Comparison of ENCODE assay signal across 30 cellular contexts in the genomic region with DNA sequence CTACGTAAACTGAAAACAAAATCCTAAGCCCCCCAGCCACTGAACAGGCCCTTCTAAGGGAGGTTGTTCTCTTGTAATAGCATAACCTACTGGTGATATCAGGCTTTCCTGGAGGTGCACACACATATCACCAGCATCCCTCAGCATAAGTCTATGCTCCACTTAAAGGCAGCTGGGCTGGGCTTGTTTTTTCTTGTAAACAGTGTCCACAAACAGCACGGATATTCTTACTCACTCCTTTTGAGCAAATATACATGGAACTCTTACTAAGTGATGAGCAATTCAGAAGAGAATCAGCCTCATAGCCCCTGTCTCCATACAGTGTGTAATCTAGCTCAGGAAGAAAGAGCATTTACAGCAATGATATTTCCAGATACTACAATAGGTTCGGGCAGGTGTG. TPM values are rescaled to one million over a fixed set of nuclear protein-coding genes. Genes with fewer than 3 reads are reported as not detected.
"Had no signal": no experiment of that assay in that cellular context is flagged by ENCODE, and none has a peak within 500 bp of the region (broad histone marks: within the 10 kb centered on the region; RNA-seq: fewer than 3 reads in every experiment).

No MANE protein-coding gene starts in this region.

- H3K36me3 ChIP-seq: Peyer's patch, WERI-Rb-1 had no signal

- H3K9me3 ChIP-seq: Peyer's patch had no signal

- DNase-seq: activated CD4-positive, alpha-beta memory T cell treated with anti-CD3 and anti-CD28 coated beads, Interleukin-2, amount 10 ng/mL, durations not matched to agents 7 days and 5 days; activated CD4-positive, alpha-beta T cell treated with anti-CD3 and anti-CD28 coated beads for 1 hour; activated CD4-positive, alpha-beta T cell treated with anti-CD3 and anti-CD28 coated beads for 48 hours; activated CD4-positive, CD25-positive, alpha-beta regulatory T cell; activated CD8-positive, alpha-beta memory T cell treated with anti-CD3 and anti-CD28 coated beads, Interleukin-2, amount 10 ng/mL, durations not matched to agents 7 days and 5 days; activated CD8-positive, alpha-beta memory T cell treated with anti-CD3 and anti-CD28 coated beads, Interleukin-2, amount 50 U/mL, for 48 hours; activated effector memory CD4-positive, alpha-beta T cell treated with Interleukin-2 at 50 U/mL for 16 hours; activated naive CD4-positive, alpha-beta T cell treated with anti-CD3 and anti-CD28 coated beads, Interleukin-2, amount 10 ng/mL, durations not matched to agents 7 days and 5 days; activated naive CD8-positive, alpha-beta T cell treated with anti-CD3 and anti-CD28 coated beads, Interleukin-2, amount 50 U/mL, for 24 hours; activated T-cell treated with anti-CD3 and anti-CD28 coated beads, Interleukin-2, amount 50 U/mL, for 48 hours; anterior cingulate cortex; central memory CD4-positive, alpha-beta T cell; NCI-H1105; NCI-H1417 treated with DMSO at 0.1 percent for 48 hours; NCI-H187 treated with DMSO at 0.1 percent for 48 hours; NCI-H2081 treated with DMSO at 0.1 percent for 48 hours; NCI-H345; NCI-H524 treated with DMSO at 0.1 percent for 48 hours; Peyer's patch; RPMI8226; SIG-M5; T1000; WERI-Rb-1 had no signal

- H3K4me2 ChIP-seq: KMS-11 had no signal

- H3K4me3 ChIP-seq: Peyer's patch had no signal

- H3K27ac ChIP-seq: KMS-11, Peyer's patch, WERI-Rb-1 had no signal

- H3K9ac ChIP-seq: KMS-11 had no signal

- H3K4me1 ChIP-seq: Peyer's patch had no signal

- H3K27me3 ChIP-seq: Peyer's patch had no signal

- ATAC-seq: activated CD8-positive, alpha-beta memory T cell treated with anti-CD3 and anti-CD28 coated beads, Interleukin-2, amount 10 ng/mL, durations not matched to agents 7 days and 5 days; activated naive CD8-positive, alpha-beta T cell treated with anti-CD3 and anti-CD28 coated beads, Interleukin-2, amount 50 U/mL, for 24 hours; Right ventricle myocardium inferior had no signal

RNA-seq across cellular contexts. Expression of a gene that starts 2.4 kb away (rescaled TPM):
- total RNA-seq: activated CD4-positive, alpha-beta memory T cell treated with anti-CD3 and anti-CD28 coated beads, Interleukin-2, amount 10 ng/mL, durations not matched to agents 7 days and 5 days; activated CD8-positive, alpha-beta memory T cell treated with anti-CD3 and anti-CD28 coated beads, Interleukin-2, amount 10 ng/mL, durations not matched to agents 7 days and 5 days; cerebellum; LHCN-M2; NCI-H460; Peyer's patch; Right ventricle myocardium inferior; T-helper 1 cell treated with Interleukin-12 subunit alpha and Interleukin-12 subunit beta and Interleukin-4 antibody, amounts not matched to agents 30 ng/mL and 1 ng/mL, for 36 hours; T-helper 2 cell treated with Interferon-gamma antibody and Interleukin-4, amounts not matched to agents 100 ng/mL and 5 ng/mL, for 36 hours had no signal

RNA-seq across cellular contexts. Expression of a gene that starts 5.9 kb away (rescaled TPM):
- total RNA-seq: activated CD4-positive, alpha-beta memory T cell treated with anti-CD3 and anti-CD28 coated beads, Interleukin-2, amount 10 ng/mL, durations not matched to agents 7 days and 5 days; activated CD8-positive, alpha-beta memory T cell treated with anti-CD3 and anti-CD28 coated beads, Interleukin-2, amount 10 ng/mL, durations not matched to agents 7 days and 5 days; LHCN-M2; NCI-H460; T-helper 1 cell treated with Interleukin-12 subunit alpha and Interleukin-12 subunit beta and Interleukin-4 antibody, amounts not matched to agents 30 ng/mL and 1 ng/mL, for 36 hours; T-helper 2 cell treated with Interferon-gamma antibody and Interleukin-4, amounts not matched to agents 100 ng/mL and 5 ng/mL, for 36 hours had no signal

RNA-seq across cellular contexts. Expression of a gene that starts 13.6 kb away (rescaled TPM):
- total RNA-seq: activated CD4-positive, alpha-beta memory T cell treated with anti-CD3 and anti-CD28 coated beads, Interleukin-2, amount 10 ng/mL, durations not matched to agents 7 days and 5 days; activated CD8-positive, alpha-beta memory T cell treated with anti-CD3 and anti-CD28 coated beads, Interleukin-2, amount 10 ng/mL, durations not matched to agents 7 days and 5 days; cerebellum; LHCN-M2; NCI-H460; Peyer's patch; Right ventricle myocardium inferior; T-helper 1 cell treated with Interleukin-12 subunit alpha and Interleukin-12 subunit beta and Interleukin-4 antibody, amounts not matched to agents 30 ng/mL and 1 ng/mL, for 36 hours; T-helper 2 cell treated with Interferon-gamma antibody and Interleukin-4, amounts not matched to agents 100 ng/mL and 5 ng/mL, for 36 hours had no signal

RNA-seq across cellular contexts. Expression of a gene that starts 44.6 kb away (rescaled TPM):
- total RNA-seq: LHCN-M2; T-helper 2 cell treated with Interferon-gamma antibody and Interleukin-4, amounts not matched to agents 100 ng/mL and 5 ng/mL, for 36 hours had no signal
